Comparison of ENCODE assay signal across 1 cellular context in genomic region chr16:5071681-5072333, GRCh38.
TF ChIP-seq lines count a peak whose summit lies in the region.

ALG1 (plus strand) TSS chr16:5071843; CDS start chr16:5071850, 7 bp downstream.

TF ChIP-seq in HepG2, 621 proteins besides CTCF, POLR2A, EP300 and RAD21 (continued from another document and continues in another):
- TF ChIP-seq SPEN (CRISPR knock-in tag; IDR thresholded peaks at IDR 0.05; ENCODE audit: low read depth) (peak; percentile 94), ZNF383 (CRISPR knock-in tag; IDR thresholded peaks at IDR 0.05; ENCODE audit: borderline replicate concordance) (no peak), ATF6 (CRISPR knock-in tag; conservative IDR thresholded peaks at IDR 0.05) (no peak), ZNF160 (CRISPR knock-in tag; IDR thresholded peaks at IDR 0.05) (peak; percentile 92; the same call in 1 of the 2 replicates), ZC3H13 (CRISPR knock-in tag; IDR thresholded peaks at IDR 0.05) (peak; percentile 86; the same call in 1 of the 2 replicates), PHF8 (CRISPR knock-in tag; IDR thresholded peaks at IDR 0.05) (peak; percentile 99), ZNF343 (CRISPR knock-in tag; IDR thresholded peaks at IDR 0.05) (peak; percentile 86; the same call in 1 of the 2 replicates), SNAPC5 (CRISPR knock-in tag; IDR thresholded peaks at IDR 0.05; ENCODE audit: borderline replicate concordance) (no peak), KLF13 (CRISPR knock-in tag; IDR thresholded peaks at IDR 0.05) (peak; percentile 59; the same call in 1 of the 2 replicates), RBM22 (optimal IDR thresholded peaks at IDR 0.05; ENCODE audit: low read length) (peak; percentile 18), ARID5B (CRISPR knock-in tag; IDR thresholded peaks at IDR 0.05) (peak; percentile 81), HCFC1 (IDR thresholded peaks at IDR 0.05; ENCODE audit: low read depth, low read length) (peak; percentile 38; the same call in 1 of the 2 replicates), FOXA3 (CRISPR knock-in tag; IDR thresholded peaks at IDR 0.05) (peak; percentile 81), REPIN1 (CRISPR knock-in tag; IDR thresholded peaks at IDR 0.05; ENCODE audit: borderline replicate concordance, low read depth) (peak; percentile 93), ZNF816 (CRISPR knock-in tag; IDR thresholded peaks at IDR 0.05; ENCODE audit: borderline replicate concordance) (no peak), ZNF292 (CRISPR knock-in tag; IDR thresholded peaks at IDR 0.05; ENCODE audit: borderline replicate concordance, low read depth) (peak; percentile 92), PREB (CRISPR knock-in tag; IDR thresholded peaks at IDR 0.05) (no peak), GPBP1L1 (CRISPR knock-in tag; IDR thresholded peaks at IDR 0.05) (no peak), TAF1 (CRISPR knock-in tag; IDR thresholded peaks at IDR 0.05) (peak; percentile 100), MYPOP (CRISPR knock-in tag; IDR thresholded peaks at IDR 0.05) (peak; percentile 93), ETV6 (CRISPR knock-in tag; conservative IDR thresholded peaks at IDR 0.05) (peak; percentile 95), HOXD1 (CRISPR knock-in tag; IDR thresholded peaks at IDR 0.05) (peak; percentile 89), ZBTB7B (CRISPR knock-in tag; IDR thresholded peaks at IDR 0.05) (peak; percentile 82), ZNF724P (CRISPR knock-in tag; IDR thresholded peaks at IDR 0.05; ENCODE audit: borderline replicate concordance) (peak; percentile 98), ZNF350 (CRISPR knock-in tag; IDR thresholded peaks at IDR 0.05; ENCODE audit: borderline replicate concordance, low read depth) (peak; percentile 98), ZFP1 (CRISPR knock-in tag; IDR thresholded peaks at IDR 0.05) (peak; percentile 86; the same call in 1 of the 2 replicates), ZNF607 (CRISPR knock-in tag; IDR thresholded peaks at IDR 0.05; ENCODE audit: borderline replicate concordance) (no peak), ZNF556 (CRISPR knock-in tag; IDR thresholded peaks at IDR 0.05; ENCODE audit: borderline replicate concordance) (peak; percentile 90; the same call in 1 of the 2 replicates), YY1 (IDR thresholded peaks at IDR 0.05; ENCODE audit: insufficient read depth, insufficient replicate concordance, low read depth, low read length) (peak; percentile 99), SRSF4 (IDR thresholded peaks at IDR 0.05; ENCODE audit: low read depth, low read length, poor library complexity, severe bottlenecking) (no peak), MZF1 (CRISPR knock-in tag; IDR thresholded peaks at IDR 0.05; ENCODE audit: borderline replicate concordance) (peak; percentile 71; the same call in 1 of the 2 replicates), POLR2AphosphoS2 (IDR thresholded peaks at IDR 0.05; ENCODE audit: low read depth, low read length) (no peak), FOSL1 (CRISPR knock-in tag; IDR thresholded peaks at IDR 0.05; ENCODE audit: borderline replicate concordance) (no peak), ZNF646 (CRISPR knock-in tag; IDR thresholded peaks at IDR 0.05) (no peak), MAFF (IDR thresholded peaks at IDR 0.05; ENCODE audit: low read depth, low read length) (0 out of 2 replicates have a peak, but pooled peaks have one; percentile 1), RNF219 (CRISPR knock-in tag; IDR thresholded peaks at IDR 0.05) (peak; percentile 51; the same call in 1 of the 2 replicates), CHD4 (IDR thresholded peaks at IDR 0.05; ENCODE audit: borderline replicate concordance, low read length) (no peak), SOX13 (IDR thresholded peaks at IDR 0.05) (0 out of 2 replicates have a peak, but pooled peaks have one; percentile 17), SOX13 (CRISPR knock-in tag; conservative IDR thresholded peaks at IDR 0.05 in 1 of 2, IDR thresholded peaks at IDR 0.05 in 1 of 2) (no peak; a peak in 2 of 4 replicates), GATA4 (IDR thresholded peaks at IDR 0.05; ENCODE audit: borderline replicate concordance, low read depth) (peak; percentile 86), TFDP1 (CRISPR knock-in tag; IDR thresholded peaks at IDR 0.05; ENCODE audit: borderline replicate concordance) (peak; percentile 86), HOXA7 (CRISPR knock-in tag; IDR thresholded peaks at IDR 0.05) (no peak; the same call in 1 of the 2 replicates), RELA (CRISPR knock-in tag; IDR thresholded peaks at IDR 0.05) (peak; percentile 85), ZNF598 (CRISPR knock-in tag; IDR thresholded peaks at IDR 0.05; ENCODE audit: borderline replicate concordance) (peak; percentile 100)
